Comparison of ENCODE assay signal across 18 cellular contexts in the genomic region with DNA sequence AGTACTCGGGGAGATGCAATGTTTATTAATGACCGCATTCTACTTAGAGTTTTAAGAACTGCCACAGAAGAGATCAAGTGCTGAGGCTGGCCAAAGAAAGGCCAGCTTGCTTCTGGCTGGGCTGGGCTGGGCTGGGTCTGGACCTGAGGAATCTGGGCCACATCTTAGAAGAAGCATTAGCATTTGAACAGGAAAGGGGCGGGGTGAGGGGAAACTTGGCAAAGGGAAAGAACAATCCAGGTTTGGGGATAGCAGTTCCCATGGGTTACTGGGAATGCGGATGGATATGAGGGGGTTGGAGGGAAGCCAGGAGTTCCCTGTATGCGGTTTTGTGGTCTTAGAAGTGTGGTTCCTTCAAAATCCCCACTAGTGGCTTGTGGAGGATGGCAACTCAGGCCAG.
DNase-seq lines count a peak whose midpoint lies in the region; ATAC-seq and TF ChIP-seq lines count a peak whose summit lies in the region.
"Had no signal": no experiment of that assay in that cellular context is flagged by ENCODE, and none has a peak within 500 bp of the region (broad histone marks: within the 10 kb centered on the region; RNA-seq: fewer than 3 reads in every experiment).

No MANE protein-coding gene starts in this region.

- no peaks in the 10 kb centered on the region for H3F3A ChIP-seq in MM.1S (ENCODE audit: insufficient read depth, low read length)

- CTCF ChIA-PET in CD4-positive, alpha-beta memory T cell (lab: Charles Lee; ENCODE audit: partially characterized antibody): no interaction called here

- H2AFZ ChIP-seq in MM.1S (ENCODE audit: low read length): no peak overlapping the region

- POLR2A ChIA-PET in CD4-positive, alpha-beta memory T cell (lab: Charles Lee; ENCODE audit: partially characterized antibody): no interaction called here

- peaks cover 0 to 19% (median 7%) of the 10 kb centered on the region in 5 experiments for H3K9me3 Mint-ChIP-seq in brain
- peaks cover 0 to 13% (median 3%) of the 10 kb centered on the region in 7 donors for H3K9me3 Mint-ChIP-seq in CD14-positive monocyte
- H3K9me3 Mint-ChIP-seq in CD4-positive, alpha-beta memory T cell: no peaks in the 10 kb centered on the region
- H3K9me3 Mint-ChIP-seq: activated T-helper 1 cell treated with anti-CD3 and anti-CD28 coated beads, Interleukin-12 subunit alpha, Interleukin-12 subunit beta, Interleukin-2, Interleukin-4 antibody, amounts not matched to agents 30 ng/mL and 10 ng/mL and 1 ng/mL, durations not matched to agents 14 hours and 24 hours and 36 hours had no signal

- peaks cover 40% of the 10 kb centered on the region for H3K4me1 Mint-ChIP-seq in brain
- H3K4me1 Mint-ChIP-seq in CD14-positive monocyte: peaks cover 5% of the 10 kb centered on the region
- H3K4me1 Mint-ChIP-seq in CD4-positive, alpha-beta memory T cell: peaks cover 0 to 11% (median 3%) of the 10 kb centered on the region in 4 donors

- ATAC-seq in GM21528 (IDR thresholded peaks at IDR 0.05; ENCODE audit: low FRiP score, unreplicated experiment): no peak

- H3K4me1 ChIP-seq in left ventricle myocardium inferior (peaks cover 94% of the 10 kb centered on the region), iPS-18a (ENCODE audit: control insufficient read depth, low read depth, low read length) (peaks cover 47% of the 10 kb centered on the region), MM.1S (ENCODE audit: low read length) (no peaks in the 10 kb centered on the region)
- no peaks in the 10 kb centered on the region for H3K4me1 ChIP-seq in CD4-positive, alpha-beta memory T cell (ENCODE audit: insufficient read depth, low read length)

- H3K36me3 ChIP-seq in left ventricle myocardium inferior (no peaks in the 10 kb centered on the region), iPS-18a (ENCODE audit: control insufficient read depth, low read depth, low read length) (no peaks in the 10 kb centered on the region), MM.1S (replicated peaks; ENCODE audit: insufficient read depth, low read length) (no peaks in the 10 kb centered on the region)
- no peaks in the 10 kb centered on the region for H3K36me3 ChIP-seq in CD4-positive, alpha-beta memory T cell (ENCODE audit: insufficient read depth, low read length)
- H3K36me3 ChIP-seq: suprapubic skin had no signal

- H3K4me2 ChIP-seq in MM.1S (ENCODE audit: low read depth, low read length): no peak overlapping the region

- no peaks in the 10 kb centered on the region for H3K9me3 ChIP-seq in left ventricle myocardium inferior (replicated peaks)
- no peaks in the 10 kb centered on the region for H3K9me3 ChIP-seq in iPS-18a (ENCODE audit: control insufficient read depth, low read depth, low read length)
- H3K9me3 ChIP-seq in CD4-positive, alpha-beta memory T cell (ENCODE audit: control insufficient read depth in 1 of 2, low read length in 2 of 2): no peaks in the 10 kb centered on the region
- no peaks in the 10 kb centered on the region for H3K9me3 ChIP-seq in MM.1S (replicated peaks; ENCODE audit: insufficient read depth, low read length)
- H3K9me3 ChIP-seq: suprapubic skin had no signal

- peaks cover 45% of the 10 kb centered on the region for H3K79me2 ChIP-seq in MM.1S (ENCODE audit: low read length)

- H3K4me3 ChIP-seq in left ventricle myocardium inferior (no peak overlapping the region), iPS-18a (ENCODE audit: low read length) (peak overlapping the region; percentile 13), MM.1S (ENCODE audit: low read length) (no peak overlapping the region)
- no peak overlapping the region for H3K4me3 ChIP-seq in CD4-positive, alpha-beta memory T cell (ENCODE audit: low read length in 2 of 2)
- H3K4me3 ChIP-seq: skin epidermis, suprapubic skin had no signal

- TF ChIP-seq CTCF in left ventricle myocardium inferior (IDR thresholded peaks at IDR 0.05; ENCODE audit: borderline replicate concordance) (no peak), brain (conservative IDR thresholded peaks at IDR 0.05) (no peak), CD14-positive monocyte (IDR thresholded peaks at IDR 0.05) (no peak), MM.1S (IDR thresholded peaks at IDR 0.05; ENCODE audit: low read length) (no peak)

- intact Hi-C loops in left ventricle myocardium inferior (cut with micrococcal nuclease): no loop called here
- intact Hi-C loops in cardiac septum (cut with DNase I): no loop called here
- intact Hi-C loops in CD14-positive monocyte (cut with micrococcal nuclease): no loop called here
- intact Hi-C loops in CD4-positive, alpha-beta memory T cell (cut with micrococcal nuclease): no loop called here

- H3K4me3 Mint-ChIP-seq in brain: peak overlapping the region in 1 of 5 experiments; percentile 18
- no peak overlapping the region for H3K4me3 Mint-ChIP-seq in CD14-positive monocyte
- no peak overlapping the region for H3K4me3 Mint-ChIP-seq in CD4-positive, alpha-beta memory T cell
- H3K4me3 Mint-ChIP-seq: activated T-helper 1 cell treated with anti-CD3 and anti-CD28 coated beads, Interleukin-12 subunit alpha, Interleukin-12 subunit beta, Interleukin-2, Interleukin-4 antibody, amounts not matched to agents 30 ng/mL and 10 ng/mL and 1 ng/mL, durations not matched to agents 14 hours and 24 hours and 36 hours; IgD-negative memory B cell had no signal

- H3K27me3 ChIP-seq in left ventricle myocardium inferior (ENCODE audit: low read depth) (no peaks in the 10 kb centered on the region), iPS-18a (ENCODE audit: control insufficient read depth, insufficient read depth, low read length) (no peaks in the 10 kb centered on the region), MM.1S (replicated peaks; ENCODE audit: insufficient read depth, low read length) (no peaks in the 10 kb centered on the region)
- no peaks in the 10 kb centered on the region for H3K27me3 ChIP-seq in CD4-positive, alpha-beta memory T cell (ENCODE audit: insufficient read depth, low read length)
- H3K27me3 ChIP-seq: suprapubic skin had no signal

- peaks cover 25% of the 10 kb centered on the region for H3K36me3 Mint-ChIP-seq in brain
- no peaks in the 10 kb centered on the region for H3K36me3 Mint-ChIP-seq in CD14-positive monocyte
- peaks cover 0 to 3% of the 10 kb centered on the region in 2 donors for H3K36me3 Mint-ChIP-seq in CD4-positive, alpha-beta memory T cell
- H3K36me3 Mint-ChIP-seq: IgD-negative memory B cell had no signal

- no peaks in the 10 kb centered on the region for H3K9me2 ChIP-seq in MM.1S (replicated peaks; ENCODE audit: insufficient read depth, low read length)

- peak overlapping the region in 4 of 5 experiments; percentile 8 to 73 (median 53) for H3K27ac Mint-ChIP-seq in brain
- H3K27ac Mint-ChIP-seq in CD14-positive monocyte: no peak overlapping the region
- no peak overlapping the region for H3K27ac Mint-ChIP-seq in CD4-positive, alpha-beta memory T cell
- H3K27ac Mint-ChIP-seq: activated T-helper 1 cell treated with anti-CD3 and anti-CD28 coated beads, Interleukin-12 subunit alpha, Interleukin-12 subunit beta, Interleukin-2, Interleukin-4 antibody, amounts not matched to agents 30 ng/mL and 10 ng/mL and 1 ng/mL, durations not matched to agents 14 hours and 24 hours and 36 hours had no signal

- peak overlapping the region; percentile 87 for H3K27ac ChIP-seq in left ventricle myocardium inferior (replicated peaks)
- no peak overlapping the region for H3K27ac ChIP-seq in iPS-18a (ENCODE audit: low read length)
- H3K27ac ChIP-seq in CD4-positive, alpha-beta memory T cell (ENCODE audit: low read depth, low read length): no peak overlapping the region
- H3K27ac ChIP-seq in MM.1S (ENCODE audit: low read length): no peak overlapping the region
- H3K27ac ChIP-seq: suprapubic skin had no signal

- H4K20me1 ChIP-seq in MM.1S (ENCODE audit: insufficient read depth, low read length): no peaks in the 10 kb centered on the region

- H3K27me3 Mint-ChIP-seq in brain (peaks cover 13% of the 10 kb centered on the region), CD14-positive monocyte (ENCODE audit: low read depth in 3 of 3) (peaks cover 0 to 11% (median 2%) of the 10 kb centered on the region in 3 donors)
- H3K27me3 Mint-ChIP-seq in CD4-positive, alpha-beta memory T cell: no peaks in the 10 kb centered on the region

- H3K9ac ChIP-seq in iPS-18a (ENCODE audit: low read length) (no peak overlapping the region), MM.1S (ENCODE audit: low read length) (no peak overlapping the region)

- peak; percentile 22 for DNase-seq in left ventricle myocardium inferior
- DNase-seq in cardiac septum (ENCODE audit: low spot score): no peak
- no peak for DNase-seq in CD14-positive monocyte (ENCODE audit: low spot score)
- no peak for DNase-seq in CD4-positive, alpha-beta memory T cell
- DNase-seq in MM.1S: no peak
- DNase-seq: ACHN; activated CD4-positive, alpha-beta T cell treated with anti-CD3 and anti-CD28 coated beads, Interleukin-2, amount 50 U/mL, for 48 hours; COR-L47; effector CD4-positive, alpha-beta T cell; NCI-H1436; NCI-H526 treated with DMSO at 0.1 percent for 48 hours had no signal

Comparison
In these comparisons a context has a peak if more than half of its experiments do, and no peak if none do; other contexts are left out.
1. H3K27ac Mint-ChIP-seq: peak in brain (4 of 5); none in CD14-positive monocyte (0 of 7) and CD4-positive, alpha-beta memory T cell (0 of 7).